8 cellular contexts compared by ENCODE assay signal in genomic region chr17:8016632-8017424, GRCh38. TPM values are rescaled to one million over a fixed set of nuclear protein-coding genes. Genes with fewer than 3 reads are reported as not detected.
DNase-seq lines count a peak whose midpoint lies in the region; ATAC-seq and TF ChIP-seq lines count a peak whose summit lies in the region.

No MANE protein-coding gene starts in this region.

- no peak overlapping the region for H2BK12ac ChIP-seq in mesenchymal stem cell (ENCODE audit: low read length in 2 of 2)

- no peak overlapping the region for H3K27ac Mint-ChIP-seq in CD8-positive, alpha-beta T cell

- no peak overlapping the region for H2AK5ac ChIP-seq in mesenchymal stem cell (ENCODE audit: low read length, severe bottlenecking)

- no peaks in the 10 kb centered on the region for H3K9me3 ChIP-seq in CD8-positive, alpha-beta T cell (ENCODE audit: low read length)
- H3K9me3 ChIP-seq in endocrine pancreas (ENCODE audit: control insufficient read depth, low read length) (no peaks in the 10 kb centered on the region), mesenchymal stem cell (ENCODE audit: control insufficient read depth, low read length) (no peaks in the 10 kb centered on the region)

- H2AFZ ChIP-seq in mesenchymal stem cell (ENCODE audit: low read depth, low read length), result no peak overlapping the region

- no peak overlapping the region for H3K23ac ChIP-seq in mesenchymal stem cell (ENCODE audit: low read length in 2 of 2)

- no peak overlapping the region for H3K27ac ChIP-seq in CD8-positive, alpha-beta T cell (ENCODE audit: low read depth, low read length)
- H3K27ac ChIP-seq in mesenchymal stem cell (ENCODE audit: low read length, poor library complexity, severe bottlenecking), result no peak overlapping the region

- no peak overlapping the region for H2BK5ac ChIP-seq in mesenchymal stem cell (ENCODE audit: low read depth, low read length, poor library complexity, severe bottlenecking)

- H3K9ac ChIP-seq in endocrine pancreas (ENCODE audit: control insufficient read depth, insufficient read depth, low read length) (peak overlapping the region; percentile 23), mesenchymal stem cell (ENCODE audit: low read length) (peak overlapping the region; percentile 53)

- H2BK15ac ChIP-seq in mesenchymal stem cell (ENCODE audit: low read depth, poor library complexity, severe bottlenecking), result no peak overlapping the region

- H4K8ac ChIP-seq in mesenchymal stem cell (ENCODE audit: low read length), result no peak overlapping the region

- peaks cover 12% of the 10 kb centered on the region for H3K4me1 Mint-ChIP-seq in CD8-positive, alpha-beta T cell (ENCODE audit: low read depth)

- H4K91ac ChIP-seq in mesenchymal stem cell (ENCODE audit: low read length), result no peak overlapping the region

- no peak overlapping the region for H3K18ac ChIP-seq in mesenchymal stem cell (ENCODE audit: low read depth in 1 of 2, low read length in 2 of 2)

- POLR2A ChIA-PET in CD8-positive, alpha-beta T cell (lab: Charles Lee), result no interaction called here

- peak; percentile 63 for TF ChIP-seq CTCF in CD8-positive, alpha-beta T cell (IDR thresholded peaks at IDR 0.05)

- H3K4ac ChIP-seq in mesenchymal stem cell (ENCODE audit: low read depth in 1 of 2, low read length in 2 of 2), result no peak overlapping the region

- H3K79me1 ChIP-seq in mesenchymal stem cell (replicated peaks; ENCODE audit: low read length, poor library complexity, severe bottlenecking), result no peaks in the 10 kb centered on the region

- intact Hi-C loops in CD8-positive, alpha-beta T cell (cut with DNase I, micrococcal nuclease), result loop anchor here (2.0 kb wide), 1 partner anchor 40 kb away; no protein-coding TSS in a partner anchor

- CTCF ChIA-PET in CD8-positive, alpha-beta T cell (lab: Charles Lee), result interaction anchor here (0.6 to 1.4 kb wide), 5 partner anchors 8 to 221 kb away, joined by 3 to 5 read pairs (median 3); no protein-coding TSS in a partner anchor

- H3K36me3 Mint-ChIP-seq in CD8-positive, alpha-beta T cell, result no peaks in the 10 kb centered on the region

- WGBS in mesenchymal stem cell, result 24% methylated on average over 12 of the region's 12 CpGs

- H3K9me3 Mint-ChIP-seq in CD8-positive, alpha-beta T cell, result no peaks in the 10 kb centered on the region

- no peak overlapping the region for H2BK120ac ChIP-seq in mesenchymal stem cell (ENCODE audit: low read depth, low read length)

- peaks cover 13% of the 10 kb centered on the region for H3K27me3 Mint-ChIP-seq in CD8-positive, alpha-beta T cell (ENCODE audit: low read depth)

- no peaks in the 10 kb centered on the region for H3K36me3 ChIP-seq in CD8-positive, alpha-beta T cell (ENCODE audit: insufficient read depth, low read length)
- H3K36me3 ChIP-seq in endocrine pancreas (ENCODE audit: control insufficient read depth, insufficient read depth, low read length), result no peaks in the 10 kb centered on the region
- no peaks in the 10 kb centered on the region for H3K36me3 ChIP-seq in mesenchymal stem cell (ENCODE audit: control insufficient read depth in 1 of 2, insufficient read depth in 2 of 2, low read depth in 1 of 2, low read length in 2 of 2)

- DNase-seq in CD8-positive, alpha-beta T cell, result peak in 5 of 7 experiments; percentile 15 to 38 (median 34)
- peak; percentile 34 for DNase-seq in LHCN-M2 (ENCODE audit: low read depth)
- DNase-seq in activated CD4-positive, alpha-beta T cell treated with anti-CD3 and anti-CD28 coated beads, Interleukin-2, amount 50 U/mL, for 1 hour, result peak; percentile 44
- peak; percentile 36 for DNase-seq in mesenchymal stem cell
- peak; percentile 68 for DNase-seq in stimulated activated naive CD8-positive, alpha-beta T cell treated with anti-CD3 and anti-CD28 coated beads, Interleukin-15, Interleukin-2, amounts not matched to agents 100 U/mL and 50 U/mL, for 24 hours

- no peaks in the 10 kb centered on the region for H3K27me3 ChIP-seq in CD8-positive, alpha-beta T cell (ENCODE audit: insufficient read depth, low read length)
- H3K27me3 ChIP-seq in endocrine pancreas (ENCODE audit: control insufficient read depth, insufficient read depth, low read length) (no peaks in the 10 kb centered on the region), mesenchymal stem cell (ENCODE audit: control insufficient read depth in 1 of 2, insufficient read depth in 1 of 2, low read length in 2 of 2) (peaks cover 51 to 76% of the 10 kb centered on the region in 2 experiments)

- peak overlapping the region; percentile 81 for H3K4me3 Mint-ChIP-seq in CD8-positive, alpha-beta T cell

- H3K4me2 ChIP-seq in mesenchymal stem cell (ENCODE audit: low read length, poor library complexity, severe bottlenecking), result peak overlapping the region; percentile 78

- peak; percentile 89 for ATAC-seq in CD8-positive, alpha-beta T cell
- peak; percentile 72 for ATAC-seq in stimulated activated naive CD8-positive, alpha-beta T cell treated with anti-CD3 and anti-CD28 coated beads, Interleukin-15, Interleukin-2, amounts not matched to agents 100 U/mL and 50 U/mL, for 24 hours
- ATAC-seq in HG02759 (IDR thresholded peaks at IDR 0.05; ENCODE audit: unreplicated experiment) (no peak), GM21737 (IDR thresholded peaks at IDR 0.05; ENCODE audit: unreplicated experiment) (no peak)

- H3K4me3 ChIP-seq in CD8-positive, alpha-beta T cell (ENCODE audit: low read depth, low read length), result peak overlapping the region; percentile 55
- H3K4me3 ChIP-seq in endocrine pancreas (ENCODE audit: control insufficient read depth, insufficient read depth, low read length), result no peak overlapping the region
- peak overlapping the region in 1 of 2 experiments; percentile 63 for H3K4me3 ChIP-seq in mesenchymal stem cell (ENCODE audit: insufficient read depth in 1 of 2, low read depth in 1 of 2, low read length in 2 of 2)

- no peak overlapping the region for H3K14ac ChIP-seq in mesenchymal stem cell (ENCODE audit: low read length in 2 of 2)

- peaks cover 8% of the 10 kb centered on the region for H3K4me1 ChIP-seq in CD8-positive, alpha-beta T cell (ENCODE audit: insufficient read depth, low read length)
- no peaks in the 10 kb centered on the region for H3K4me1 ChIP-seq in endocrine pancreas (ENCODE audit: control insufficient read depth, insufficient read depth, low read length)
- peaks cover 11% of the 10 kb centered on the region for H3K4me1 ChIP-seq in mesenchymal stem cell (ENCODE audit: control insufficient read depth, insufficient read depth, low read depth, low read length)

RNA-seq across cellular contexts. Expression of gene GUCY2D, which starts 14.4 kb away (rescaled TPM):
- total RNA-seq in CD8-positive, alpha-beta T cell, result not detected
- total RNA-seq in LHCN-M2 (2014; rRNA removed), result not detected in 2 replicates
- polyA plus RNA-seq in LHCN-M2 (2012), result not detected
- not detected for polyA plus RNA-seq in mesenchymal stem cell (2013, experiment 1 of 2)
- polyA plus RNA-seq in mesenchymal stem cell (2013, experiment 2 of 2), result not detected

RNA-seq across cellular contexts. Expression of gene ALOX15B, which starts 22.0 kb away (rescaled TPM):
- not detected for total RNA-seq in CD8-positive, alpha-beta T cell
- total RNA-seq in LHCN-M2 (2014; rRNA removed), result 0.17 and 0.58 TPM in 2 replicates
- polyA plus RNA-seq in LHCN-M2 (2012), result 0.04 TPM
- 0.11 TPM for polyA plus RNA-seq in mesenchymal stem cell (2013, experiment 1 of 2)
- 0.11 TPM for polyA plus RNA-seq in mesenchymal stem cell (2013, experiment 2 of 2)

Comparison
In these comparisons a context has a peak if more than half of its experiments do, and no peak if none do; other contexts are left out.
1. ATAC-seq: peak in CD8-positive, alpha-beta T cell (single experiment) and stimulated activated naive CD8-positive, alpha-beta T cell treated with anti-CD3 and anti-CD28 coated beads, Interleukin-15, Interleukin-2, amounts not matched to agents 100 U/mL and 50 U/mL, for 24 hours (single experiment); none in HG02759 (single experiment) and GM21737 (single experiment).
2. Peak in every context shown above with its lines, with median percentiles within 50 percentile points of each other: DNase-seq.